Comparison of ENCODE assay signal across 25 cellular contexts in the genomic region with DNA sequence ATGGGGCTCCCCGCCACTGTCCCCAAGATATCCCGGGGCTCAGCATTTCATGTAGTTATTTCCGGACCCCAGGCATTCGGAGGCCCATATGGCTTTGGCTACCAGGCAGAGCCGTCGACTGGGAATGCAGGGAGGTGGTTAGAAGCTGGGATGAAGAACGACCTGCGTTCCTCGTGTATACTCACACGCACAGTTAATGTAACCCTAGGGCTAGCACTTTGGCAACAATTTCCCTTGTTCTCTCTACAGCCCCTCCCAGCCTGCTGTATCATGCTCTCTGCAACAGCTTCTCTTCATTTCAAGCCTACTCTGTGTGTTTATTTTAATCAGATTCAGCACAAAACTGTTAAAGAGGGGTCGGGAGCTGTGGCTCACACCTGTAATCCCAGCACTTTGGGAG.
"Had no signal": no experiment of that assay in that cellular context is flagged by ENCODE, and none has a peak within 500 bp of the region (broad histone marks: within the 10 kb centered on the region; RNA-seq: fewer than 3 reads in every experiment).

No MANE protein-coding gene starts in this region.

- H3K36me3 ChIP-seq: left lung, lower lobe of right lung, ovary, right atrium auricular region, right lobe of liver, stomach, tibial artery, vagina had no signal

- H3K4me3 Mint-ChIP-seq: mesothelial cell of epicardium; naive B cell; natural killer cell; stimulated activated naive B cell treated with anti-CD40 and anti-IgM and Interleukin-4, amounts not matched to agents 10 μg/mL and 1 μg/mL and 100 μg/mL, for 72 hours had no signal

- H3K27ac Mint-ChIP-seq: naive B cell, natural killer cell, progenitor cell of endocrine pancreas had no signal

- H3K4me1 Mint-ChIP-seq: naive B cell; natural killer cell; stimulated activated naive B cell treated with anti-CD40 and anti-IgM and Interleukin-4, amounts not matched to agents 10 μg/mL and 1 μg/mL and 100 μg/mL, for 72 hours had no signal

- H3K27me3 ChIP-seq: ovary, right atrium auricular region, right lobe of liver, testis, tibial artery, vagina had no signal

- H3K36me3 Mint-ChIP-seq: mesothelial cell of epicardium, natural killer cell had no signal

- ATAC-seq: left colon; left lung; natural killer cell; right lobe of liver; stimulated activated naive B cell treated with anti-CD40 and anti-IgM and Interleukin-4, amounts not matched to agents 10 μg/mL and 1 μg/mL and 100 μg/mL, for 72 hours; stimulated activated naive CD8-positive, alpha-beta T cell treated with anti-CD3 and anti-CD28 coated beads, Interleukin-15, Interleukin-2, amounts not matched to agents 100 U/mL and 50 U/mL, for 24 hours had no signal

- H3K9me3 Mint-ChIP-seq: naive B cell; natural killer cell; stimulated activated naive B cell treated with anti-CD40 and anti-IgM and Interleukin-4, amounts not matched to agents 10 μg/mL and 1 μg/mL and 100 μg/mL, for 72 hours had no signal

- H3K4me3 ChIP-seq: left lung, lower lobe of right lung, ovary, right lobe of liver, skin epidermis, stomach, testis, tibial artery, vagina had no signal

- H3K27ac ChIP-seq: left lung, lower lobe of right lung, ovary, right lobe of liver, skin epidermis, stomach, testis, tibial artery, vagina had no signal

- H3K4me1 ChIP-seq: right lobe of liver, testis, tibial artery, vagina had no signal

- DNase-seq: hippocampal formation; kidney; left colon; left lung; mesendoderm; naive B cell; natural killer cell; ovary; right lobe of liver; stimulated activated CD4-positive, alpha-beta T cell treated with anti-CD3 and anti-CD28 coated beads, Interleukin-12 subunit alpha, Interleukin-12 subunit beta, amount 100 ng/mL, for 4 hours; stimulated activated CD4-positive, alpha-beta T cell treated with anti-CD3 and anti-CD28 coated beads, Interleukin-15, amount 100 ng/mL, for 24 hours; stimulated activated CD4-positive, alpha-beta T cell treated with anti-CD3 and anti-CD28 coated beads, Interleukin-2, amount 100 ng/mL, for 24 hours; stimulated activated CD4-positive, alpha-beta T cell treated with anti-CD3 and anti-CD28 coated beads, Interleukin-4, amount 100 ng/mL, for 1 hour; stimulated activated naive B cell treated with anti-CD40 and anti-IgM and Interleukin-4, amounts not matched to agents 10 μg/mL and 1 μg/mL and 100 μg/mL, for 72 hours; stimulated activated naive CD8-positive, alpha-beta T cell treated with anti-CD3 and anti-CD28 coated beads, Interleukin-15, Interleukin-2, amounts not matched to agents 100 U/mL and 50 U/mL, for 24 hours; stomach; testis; tibial artery; trophoblast cell had no signal

- H3K9me3 ChIP-seq: left lung, lower lobe of right lung, ovary, right atrium auricular region, right lobe of liver, stomach, testis, tibial artery, vagina had no signal
